Comparison of ENCODE assay signal across 8 cellular contexts in genomic region chr4:184287697-184288255, GRCh38.
DNase-seq lines count a peak whose midpoint lies in the region; ATAC-seq and TF ChIP-seq lines count a peak whose summit lies in the region.

No MANE protein-coding gene starts in this region.

- H3K27me3 ChIP-seq in iPS-15b (ENCODE audit: control insufficient read depth, insufficient read depth, low read length) (no peaks in the 10 kb centered on the region), stomach (no peaks in the 10 kb centered on the region)

- DNase-seq in activated T-cell treated with anti-CD3 and anti-CD28 coated beads, Interleukin-2, amount 50 U/mL, for 4 hours, result no peak
- no peak for DNase-seq in activated T-cell treated with anti-CD3 and anti-CD28 coated beads, Interleukin-2, amount 50 U/mL, for 48 hours
- DNase-seq in activated naive CD8-positive, alpha-beta T cell treated with anti-CD3 and anti-CD28 coated beads for 36 hours, result no peak
- DNase-seq in stomach (peak; percentile 74), GM20000 (ENCODE audit: low spot score) (no peak), NCI-H446 treated with DMSO at 0.1 percent for 48 hours (lab: John Stamatoyannopoulos, UW) (no peak)

- peak overlapping the region; percentile 37 for H3K9ac ChIP-seq in iPS-15b (ENCODE audit: low read depth, low read length)

- intact Hi-C loops in stomach (cut with DNase I; ENCODE audit: low total_unique reads), result no loop called here

- peak in 1 of 7 experiments; percentile 49 for TF ChIP-seq CTCF in stomach (IDR thresholded peaks at IDR 0.05)
- TF ChIP-seq CTCF in GM20000 (IDR thresholded peaks at IDR 0.05; ENCODE audit: extremely low read depth, missing control alignments), result no peak

- 9 to 18% (median 13%) methylated on average over 5 of the region's 5 CpGs for WGBS in stomach, 5 donors

- TF ChIP-seq EP300 in stomach (IDR thresholded peaks at IDR 0.05), result no peak

- no peak for TF ChIP-seq POLR2A in stomach (IDR thresholded peaks at IDR 0.05)

- peak overlapping the region; percentile 58 for H3K4me3 Mint-ChIP-seq in activated T-cell treated with anti-CD3 and anti-CD28 coated beads, Interleukin-2, amount 50 U/mL, for 4 hours
- H3K4me3 Mint-ChIP-seq in activated naive CD8-positive, alpha-beta T cell treated with anti-CD3 and anti-CD28 coated beads for 36 hours, result peak overlapping the region; percentile 36

- peaks cover 46% of the 10 kb centered on the region for H3K4me1 Mint-ChIP-seq in activated T-cell treated with anti-CD3 and anti-CD28 coated beads, Interleukin-2, amount 50 U/mL, for 4 hours (ENCODE audit: low read depth)
- peaks cover 59% of the 10 kb centered on the region for H3K4me1 Mint-ChIP-seq in activated naive CD8-positive, alpha-beta T cell treated with anti-CD3 and anti-CD28 coated beads for 36 hours

- H3K4me1 ChIP-seq in iPS-15b (ENCODE audit: control insufficient read depth, insufficient read depth, low read length) (peaks cover 4% of the 10 kb centered on the region), stomach (peaks cover 18 to 39% (median 24%) of the 10 kb centered on the region in 4 donors)

- H3K9me3 ChIP-seq in iPS-15b (ENCODE audit: control insufficient read depth, insufficient read depth, low read length) (no peaks in the 10 kb centered on the region), stomach (no peaks in the 10 kb centered on the region)

- H3K36me3 ChIP-seq in iPS-15b (ENCODE audit: control insufficient read depth, insufficient read depth, low read length), result no peaks in the 10 kb centered on the region
- H3K36me3 ChIP-seq in stomach, result no peaks in the 10 kb centered on the region

- no peaks in the 10 kb centered on the region for H3K36me3 Mint-ChIP-seq in activated T-cell treated with anti-CD3 and anti-CD28 coated beads, Interleukin-2, amount 50 U/mL, for 4 hours (ENCODE audit: insufficient read depth)
- no peaks in the 10 kb centered on the region for H3K36me3 Mint-ChIP-seq in activated naive CD8-positive, alpha-beta T cell treated with anti-CD3 and anti-CD28 coated beads for 36 hours

- no peaks in the 10 kb centered on the region for H3K27me3 Mint-ChIP-seq in activated T-cell treated with anti-CD3 and anti-CD28 coated beads, Interleukin-2, amount 50 U/mL, for 4 hours (ENCODE audit: low read depth)
- H3K27me3 Mint-ChIP-seq in activated naive CD8-positive, alpha-beta T cell treated with anti-CD3 and anti-CD28 coated beads for 36 hours, result no peaks in the 10 kb centered on the region

- H3K27ac Mint-ChIP-seq in activated naive CD8-positive, alpha-beta T cell treated with anti-CD3 and anti-CD28 coated beads for 36 hours, result peak overlapping the region; percentile 91

- H3K4me3 ChIP-seq in iPS-15b (ENCODE audit: low read depth, low read length) (no peak overlapping the region), stomach (peak overlapping the region in 1 of 4 donors; percentile 2)

- no peaks in the 10 kb centered on the region for H3K9me3 Mint-ChIP-seq in activated T-cell treated with anti-CD3 and anti-CD28 coated beads, Interleukin-2, amount 50 U/mL, for 4 hours
- peaks cover 2% of the 10 kb centered on the region for H3K9me3 Mint-ChIP-seq in activated naive CD8-positive, alpha-beta T cell treated with anti-CD3 and anti-CD28 coated beads for 36 hours

- peak overlapping the region; percentile 69 to 82 (median 71) for H3K27ac ChIP-seq in stomach

- no peak for ATAC-seq in activated T-cell treated with anti-CD3 and anti-CD28 coated beads, Interleukin-2, amount 50 U/mL, for 4 hours
- no peak for ATAC-seq in GM19452 (IDR thresholded peaks at IDR 0.05; ENCODE audit: unreplicated experiment)
